Comparison of ENCODE assay signal across 11 cellular contexts in genomic region chr6:108904731-108905130, GRCh38. TPM values are rescaled to one million over a fixed set of nuclear protein-coding genes. Genes with fewer than 3 reads are reported as not detected.
DNase-seq lines count a peak whose midpoint lies in the region; ATAC-seq and TF ChIP-seq lines count a peak whose summit lies in the region.
"Had no signal": no experiment of that assay in that cellular context is flagged by ENCODE, and none has a peak within 500 bp of the region (broad histone marks: within the 10 kb centered on the region; RNA-seq: fewer than 3 reads in every experiment).

No MANE protein-coding gene starts in this region.

- ATAC-seq in GM19467 (IDR thresholded peaks at IDR 0.05; ENCODE audit: unreplicated experiment) (peak; percentile 99), HG03097 (IDR thresholded peaks at IDR 0.05; ENCODE audit: low FRiP score, unreplicated experiment) (peak; percentile 95)
- ATAC-seq in activated T-helper 17 cell treated with anti-CD3 and anti-CD28 coated beads, Interleukin-2, amount 50 U/mL, for 72 hours (replicated peaks): peak; percentile 18

- TF ChIP-seq CTCF in GM12864 (IDR thresholded peaks at IDR 0.05; ENCODE audit: low read depth, low read length, missing control alignments): no peak
- TF ChIP-seq CTCF in glutamatergic neuron (IDR thresholded peaks at IDR 0.05; ENCODE audit: partially characterized antibody, unreplicated experiment): no peak
- TF ChIP-seq CTCF in endodermal cell (conservative IDR thresholded peaks at IDR 0.05): no peak

- DNase-seq in GM12864 (ENCODE audit: low read depth) (peak; percentile 53), cerebellum (ENCODE audit: low spot score) (no peak), glutamatergic neuron (no peak), endodermal cell (no peak)
- no peak for DNase-seq in activated T-helper 2 cell treated with anti-CD3 and anti-CD28 coated beads, Interferon-gamma antibody, Interleukin-2, Interleukin-4, amounts not matched to agents 10 μg/mL and 5 μg/mL and 100 μg/mL, durations not matched to agents 14 hours and 24 hours and 36 hours (ENCODE audit: low spot score)
- DNase-seq: NCI-H446 treated with DMSO at 0.1 percent for 48 hours had no signal

- peaks cover 18% of the 10 kb centered on the region for H3K27me3 ChIP-seq in endodermal cell (ENCODE audit: control insufficient read depth, insufficient read depth, low read length, poor library complexity, severe bottlenecking)

- H3K27ac Mint-ChIP-seq in activated T-helper 17 cell treated with anti-CD3 and anti-CD28 coated beads, Interleukin-2, amount 50 U/mL, for 72 hours: no peak overlapping the region
- H3K27ac Mint-ChIP-seq in glutamatergic neuron (ENCODE audit: unreplicated experiment) (no peak overlapping the region), endodermal cell (no peak overlapping the region)
- H3K27ac Mint-ChIP-seq in activated T-helper 2 cell treated with anti-CD3 and anti-CD28 coated beads, Interferon-gamma antibody, Interleukin-2, Interleukin-4, amounts not matched to agents 10 μg/mL and 5 μg/mL and 100 μg/mL, durations not matched to agents 14 hours and 24 hours and 36 hours: no peak overlapping the region
- H3K27ac Mint-ChIP-seq: type B pancreatic cell had no signal

- H3K27ac ChIP-seq in endodermal cell (ENCODE audit: low read depth, low read length): no peak overlapping the region

- H3K4me3 ChIP-seq in GM12864 (ENCODE audit: low read depth, low read length) (no peak overlapping the region), endodermal cell (ENCODE audit: low read length) (no peak overlapping the region)
- H3K4me3 ChIP-seq: coronary artery had no signal

- 86 to 94% methylated on average over 2 to 3 of the region's 3 CpGs for WGBS in endodermal cell (ENCODE audit: insufficient coverage in 1 of 2, insufficient read length in 1 of 2), 2 experiments

- no peak overlapping the region for H3K4me3 Mint-ChIP-seq in activated T-helper 17 cell treated with anti-CD3 and anti-CD28 coated beads, Interleukin-2, amount 50 U/mL, for 72 hours
- H3K4me3 Mint-ChIP-seq in glutamatergic neuron (ENCODE audit: unreplicated experiment) (no peak overlapping the region), endodermal cell (no peak overlapping the region)
- H3K4me3 Mint-ChIP-seq in activated T-helper 2 cell treated with anti-CD3 and anti-CD28 coated beads, Interferon-gamma antibody, Interleukin-2, Interleukin-4, amounts not matched to agents 10 μg/mL and 5 μg/mL and 100 μg/mL, durations not matched to agents 14 hours and 24 hours and 36 hours (ENCODE audit: low read depth): no peak overlapping the region
- H3K4me3 Mint-ChIP-seq: type B pancreatic cell had no signal

- H3K4me1 ChIP-seq in endodermal cell (ENCODE audit: control insufficient read depth, insufficient read depth, low read length): peaks cover 3% of the 10 kb centered on the region

- no peaks in the 10 kb centered on the region for H3K36me3 Mint-ChIP-seq in activated T-helper 17 cell treated with anti-CD3 and anti-CD28 coated beads, Interleukin-2, amount 50 U/mL, for 72 hours (ENCODE audit: low read depth)
- H3K36me3 Mint-ChIP-seq in glutamatergic neuron (ENCODE audit: unreplicated experiment) (no peaks in the 10 kb centered on the region), endodermal cell (ENCODE audit: low read depth) (no peaks in the 10 kb centered on the region)
- peaks cover 7% of the 10 kb centered on the region for H3K36me3 Mint-ChIP-seq in activated T-helper 2 cell treated with anti-CD3 and anti-CD28 coated beads, Interferon-gamma antibody, Interleukin-2, Interleukin-4, amounts not matched to agents 10 μg/mL and 5 μg/mL and 100 μg/mL, durations not matched to agents 14 hours and 24 hours and 36 hours (ENCODE audit: low read depth)
- H3K36me3 Mint-ChIP-seq: type B pancreatic cell had no signal

- intact Hi-C loops in activated T-helper 2 cell treated with anti-CD3 and anti-CD28 coated beads, Interferon-gamma antibody, Interleukin-2, Interleukin-4, amounts not matched to agents 10 μg/mL and 5 μg/mL and 100 μg/mL, durations not matched to agents 14 hours and 24 hours and 36 hours (cut with micrococcal nuclease): no loop called here

- no peaks in the 10 kb centered on the region for H3K4me1 Mint-ChIP-seq in activated T-helper 17 cell treated with anti-CD3 and anti-CD28 coated beads, Interleukin-2, amount 50 U/mL, for 72 hours
- H3K4me1 Mint-ChIP-seq in glutamatergic neuron (ENCODE audit: low read depth, unreplicated experiment) (no peaks in the 10 kb centered on the region), endodermal cell (peaks cover 22% of the 10 kb centered on the region)
- peaks cover 23% of the 10 kb centered on the region for H3K4me1 Mint-ChIP-seq in activated T-helper 2 cell treated with anti-CD3 and anti-CD28 coated beads, Interferon-gamma antibody, Interleukin-2, Interleukin-4, amounts not matched to agents 10 μg/mL and 5 μg/mL and 100 μg/mL, durations not matched to agents 14 hours and 24 hours and 36 hours (ENCODE audit: low read depth)

- H3K9ac ChIP-seq in endodermal cell (ENCODE audit: extremely low read depth, low read length, poor library complexity, severe bottlenecking): no peak overlapping the region

- no peaks in the 10 kb centered on the region for H3K9me3 Mint-ChIP-seq in activated T-helper 17 cell treated with anti-CD3 and anti-CD28 coated beads, Interleukin-2, amount 50 U/mL, for 72 hours
- H3K9me3 Mint-ChIP-seq in glutamatergic neuron (ENCODE audit: unreplicated experiment) (no peaks in the 10 kb centered on the region), endodermal cell (no peaks in the 10 kb centered on the region)
- H3K9me3 Mint-ChIP-seq in activated T-helper 2 cell treated with anti-CD3 and anti-CD28 coated beads, Interferon-gamma antibody, Interleukin-2, Interleukin-4, amounts not matched to agents 10 μg/mL and 5 μg/mL and 100 μg/mL, durations not matched to agents 14 hours and 24 hours and 36 hours: no peaks in the 10 kb centered on the region
- H3K9me3 Mint-ChIP-seq: type B pancreatic cell had no signal

- H3K9me3 ChIP-seq in endodermal cell (ENCODE audit: control insufficient read depth, low read length): no peaks in the 10 kb centered on the region

- H3K36me3 ChIP-seq in endodermal cell (ENCODE audit: control insufficient read depth, insufficient read depth, low read length): no peaks in the 10 kb centered on the region

- no peaks in the 10 kb centered on the region for H3K27me3 Mint-ChIP-seq in activated T-helper 17 cell treated with anti-CD3 and anti-CD28 coated beads, Interleukin-2, amount 50 U/mL, for 72 hours
- H3K27me3 Mint-ChIP-seq in glutamatergic neuron (ENCODE audit: unreplicated experiment) (no peaks in the 10 kb centered on the region), endodermal cell (ENCODE audit: insufficient read depth) (peaks cover 59% of the 10 kb centered on the region)
- peaks cover 27% of the 10 kb centered on the region for H3K27me3 Mint-ChIP-seq in activated T-helper 2 cell treated with anti-CD3 and anti-CD28 coated beads, Interferon-gamma antibody, Interleukin-2, Interleukin-4, amounts not matched to agents 10 μg/mL and 5 μg/mL and 100 μg/mL, durations not matched to agents 14 hours and 24 hours and 36 hours (ENCODE audit: low read depth)
- H3K27me3 Mint-ChIP-seq: type B pancreatic cell had no signal

RNA-seq across cellular contexts. Expression of gene ARMC2, which starts 56.5 kb away (rescaled TPM):
- 1 to 10 TPM; 2.9 to 5.7 TPM for total RNA-seq in activated T-helper 17 cell treated with anti-CD3 and anti-CD28 coated beads, Interleukin-2, amount 50 U/mL, for 72 hours
- 22.7 TPM for total RNA-seq in cerebellum
- total RNA-seq in glutamatergic neuron (ENCODE audit: unreplicated experiment): 6.9 TPM
- 1.9 and 2.7 TPM in 2 replicates for total RNA-seq in activated T-helper 2 cell treated with anti-CD3 and anti-CD28 coated beads, Interferon-gamma antibody, Interleukin-2, Interleukin-4, amounts not matched to agents 10 μg/mL and 5 μg/mL and 100 μg/mL, durations not matched to agents 14 hours and 24 hours and 36 hours
- total RNA-seq in endodermal cell: 1 to 10 TPM; 7.1 to 8.3 TPM
- polyA plus RNA-seq in endodermal cell (2013, experiment 1 of 2): 10.6 TPM
- 9.4 TPM for polyA plus RNA-seq in endodermal cell (2013, experiment 2 of 2)

Comparison
In these comparisons a context has a peak if more than half of its experiments do, and no peak if none do; other contexts are left out.
1. ATAC-seq: peak in every context shown above with its lines; median percentile 99 in GM19467; 95 in HG03097; 18 in activated T-helper 17 cell treated with anti-CD3 and anti-CD28 coated beads, Interleukin-2, amount 50 U/mL, for 72 hours.